Comparison of ENCODE assay signal across 23 cellular contexts in the genomic region with DNA sequence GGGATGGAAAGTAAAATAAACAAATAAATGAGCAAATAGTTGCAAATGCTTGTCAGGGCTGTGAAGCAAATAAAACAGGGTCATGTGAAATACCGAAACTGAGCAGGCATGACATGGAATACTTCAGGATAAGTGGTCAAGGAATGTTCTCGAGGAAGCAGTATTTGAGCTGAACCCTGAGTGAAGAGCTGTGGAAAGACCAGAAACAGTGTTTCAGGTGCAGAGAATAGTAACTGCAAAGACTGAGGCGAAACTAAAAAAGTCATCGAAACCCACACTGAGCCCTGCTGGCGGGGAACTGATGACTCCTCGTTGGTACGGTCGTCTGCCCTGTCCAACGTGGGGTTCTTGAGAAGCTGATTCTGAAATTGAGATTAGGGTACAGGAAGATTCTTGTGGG. TPM values are rescaled to one million over a fixed set of nuclear protein-coding genes. Genes with fewer than 3 reads are reported as not detected.
"Had no signal": no experiment of that assay in that cellular context is flagged by ENCODE, and none has a peak within 500 bp of the region (broad histone marks: within the 10 kb centered on the region; RNA-seq: fewer than 3 reads in every experiment).

No MANE protein-coding gene starts in this region.

- H3K9me3 ChIP-seq: heart left ventricle, left ventricle myocardium inferior, upper lobe of left lung had no signal

- FAIRE-seq: frontal cortex, islet of Langerhans, small intestine, TTC549 had no signal

- ATAC-seq: activated T-cell treated with anti-CD3 and anti-CD28 coated beads, Interleukin-2, amount 50 U/mL, for 72 hours; heart left ventricle; right cardiac atrium had no signal

- H3K4me3 Mint-ChIP-seq: activated CD4-positive, alpha-beta T cell treated with anti-CD3 and anti-CD28 coated beads, Interleukin-2, amount 10 ng/mL, durations not matched to agents 7 days and 5 days; activated naive CD8-positive, alpha-beta T cell treated with anti-CD3 and anti-CD28 coated beads, Interleukin-2, amount 10 ng/mL, durations not matched to agents 7 days and 5 days; activated T-cell treated with anti-CD3 and anti-CD28 coated beads, Interleukin-2, amount 50 U/mL, for 72 hours; dendritic cell treated with granulocyte-macrophage colony-stimulating factor and Interleukin-4, amounts not matched to agents 40 ng/mL and 50 ng/mL, for 4 days; nephron had no signal

- H3K27ac Mint-ChIP-seq: activated CD4-positive, alpha-beta T cell treated with anti-CD3 and anti-CD28 coated beads, Interleukin-2, amount 10 ng/mL, durations not matched to agents 7 days and 5 days; activated naive CD8-positive, alpha-beta T cell treated with anti-CD3 and anti-CD28 coated beads, Interleukin-2, amount 10 ng/mL, durations not matched to agents 7 days and 5 days; activated T-cell treated with anti-CD3 and anti-CD28 coated beads, Interleukin-2, amount 50 U/mL, for 72 hours; dendritic cell treated with granulocyte-macrophage colony-stimulating factor and Interleukin-4, amounts not matched to agents 40 ng/mL and 50 ng/mL, for 4 days; progenitor cell of endocrine pancreas had no signal

- H3K36me3 ChIP-seq: heart left ventricle, left ventricle myocardium inferior, upper lobe of left lung had no signal

- H3K36me3 Mint-ChIP-seq: activated naive CD8-positive, alpha-beta T cell treated with anti-CD3 and anti-CD28 coated beads, Interleukin-2, amount 10 ng/mL, durations not matched to agents 7 days and 5 days had no signal

- H3K27me3 Mint-ChIP-seq: activated CD4-positive, alpha-beta T cell treated with anti-CD3 and anti-CD28 coated beads, Interleukin-2, amount 10 ng/mL, durations not matched to agents 7 days and 5 days; activated naive CD8-positive, alpha-beta T cell treated with anti-CD3 and anti-CD28 coated beads, Interleukin-2, amount 10 ng/mL, durations not matched to agents 7 days and 5 days had no signal

- H3K27me3 ChIP-seq: heart left ventricle, upper lobe of left lung had no signal

- H3K27ac ChIP-seq: upper lobe of left lung had no signal

- DNase-seq: activated CD4-positive, alpha-beta T cell treated with anti-CD3 and anti-CD28 coated beads, Interleukin-2, amount 10 ng/mL, durations not matched to agents 7 days and 5 days; activated CD4-positive, CD25-positive, alpha-beta regulatory T cell; activated CD8-positive, alpha-beta memory T cell treated with anti-CD3 and anti-CD28 coated beads, Interleukin-2, amount 50 U/mL, for 48 hours; activated naive CD8-positive, alpha-beta T cell treated with anti-CD3 and anti-CD28 coated beads, Interleukin-2, amount 10 ng/mL, durations not matched to agents 7 days and 5 days; activated T-cell treated with anti-CD3 and anti-CD28 coated beads, Interleukin-2, amount 50 U/mL, for 72 hours; anterior cingulate cortex; cerebellar nuclear complex; effector memory CD4-positive, alpha-beta T cell; heart left ventricle; left ventricle myocardium inferior; occipital lobe; right cardiac atrium; small intestine; stimulated activated CD4-positive, alpha-beta T cell treated with anti-CD3 and anti-CD28 coated beads, Interleukin-4, amount 100 ng/mL, for 24 hours; stimulated activated naive CD4-positive, alpha-beta T cell treated with Interleukin-2 at 50 U/mL for 16 hours; upper lobe of left lung had no signal

- H3K4me3 ChIP-seq: heart left ventricle, left ventricle myocardium inferior, upper lobe of left lung had no signal

- H3K4me1 Mint-ChIP-seq: activated CD4-positive, alpha-beta T cell treated with anti-CD3 and anti-CD28 coated beads, Interleukin-2, amount 10 ng/mL, durations not matched to agents 7 days and 5 days; activated naive CD8-positive, alpha-beta T cell treated with anti-CD3 and anti-CD28 coated beads, Interleukin-2, amount 10 ng/mL, durations not matched to agents 7 days and 5 days had no signal

- H3K9me3 Mint-ChIP-seq: activated CD4-positive, alpha-beta T cell treated with anti-CD3 and anti-CD28 coated beads, Interleukin-2, amount 10 ng/mL, durations not matched to agents 7 days and 5 days; activated naive CD8-positive, alpha-beta T cell treated with anti-CD3 and anti-CD28 coated beads, Interleukin-2, amount 10 ng/mL, durations not matched to agents 7 days and 5 days; activated T-cell treated with anti-CD3 and anti-CD28 coated beads, Interleukin-2, amount 50 U/mL, for 72 hours; dendritic cell treated with granulocyte-macrophage colony-stimulating factor and Interleukin-4, amounts not matched to agents 40 ng/mL and 50 ng/mL, for 4 days had no signal

RNA-seq across cellular contexts. Expression of gene MYCN, which starts 27.2 kb away (rescaled TPM):
- total RNA-seq: activated CD4-positive, alpha-beta T cell treated with anti-CD3 and anti-CD28 coated beads, Interleukin-2, amount 10 ng/mL, durations not matched to agents 7 days and 5 days; activated naive CD8-positive, alpha-beta T cell treated with anti-CD3 and anti-CD28 coated beads, Interleukin-2, amount 10 ng/mL, durations not matched to agents 7 days and 5 days; fibroblast of lung had no signal
- polyA plus RNA-seq: fibroblast of lung had no signal
